ENCODE assay signal across 12 cellular contexts in the genomic region with DNA sequence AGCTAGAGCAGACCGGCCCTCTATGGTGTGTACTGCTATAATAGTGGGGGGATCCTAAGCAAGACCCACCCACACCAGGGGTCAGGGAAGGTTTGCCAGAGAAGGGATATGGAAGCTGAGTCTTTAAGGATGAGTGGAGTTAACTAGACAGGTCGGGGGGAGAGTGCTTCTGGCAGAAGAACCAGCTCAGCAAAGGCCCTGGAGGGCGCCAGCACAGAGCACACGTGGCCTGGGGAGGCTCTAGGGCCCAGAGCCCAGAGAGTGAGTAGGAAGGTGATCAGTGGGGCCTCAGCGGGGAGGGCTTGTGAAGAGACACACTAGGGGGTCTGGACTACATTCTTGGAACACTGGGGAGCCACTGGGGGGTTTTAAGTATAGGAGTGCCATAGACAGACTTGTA. TPM values are rescaled to one million over a fixed set of nuclear protein-coding genes. Genes with fewer than 3 reads are reported as not detected.
DNase-seq lines count a peak whose midpoint lies in the region; ATAC-seq and TF ChIP-seq lines count a peak whose summit lies in the region.
"Had no signal": no experiment of that assay in that cellular context is flagged by ENCODE, and none has a peak within 500 bp of the region (broad histone marks: within the 10 kb centered on the region; RNA-seq: fewer than 3 reads in every experiment).

No MANE protein-coding gene starts in this region.

- peaks cover 30% of the 10 kb centered on the region for H3K4me1 ChIP-seq in suprapubic skin

- TF ChIP-seq POLR2A in suprapubic skin (IDR thresholded peaks at IDR 0.05): no peak

- H3K27me3 ChIP-seq in suprapubic skin: no peaks in the 10 kb centered on the region

- H3K27ac ChIP-seq in suprapubic skin: peak overlapping the region; percentile 83

- no peak for TF ChIP-seq EP300 in suprapubic skin (IDR thresholded peaks at IDR 0.05)

- DNase-seq in NCI-H2196 (lab: John Stamatoyannopoulos, UW; ENCODE audit: unreplicated experiment): peak; percentile 34
- DNase-seq in cardiac fibroblast (ENCODE audit: low read depth in 2 of 2): peak; percentile 29 to 55
- DNase-seq in mesenteric fat pad (ENCODE audit: low spot score): peak; percentile 41
- peak in 1 of 2 donors; percentile 69 for DNase-seq in suprapubic skin (ENCODE audit: low spot score in 2 of 2)
- no peak for DNase-seq in activated effector memory CD4-positive, alpha-beta T cell treated with Interleukin-2 at 50 U/mL for 16 hours
- no peak for DNase-seq in SKM-1 treated with dmso at 0.1 percent for 144 hours (lab: John Stamatoyannopoulos, UW; ENCODE audit: unreplicated experiment)
- no peak for DNase-seq in GM19240 (ENCODE audit: insufficient read length, low spot score)
- DNase-seq: DMS153, HFFc6, NCI-H2107 had no signal

- WGBS in suprapubic skin: 41% methylated on average over 5 of the region's 5 CpGs

- no peaks in the 10 kb centered on the region for H3K36me3 ChIP-seq in suprapubic skin

- H3K4me3 ChIP-seq in cardiac fibroblast (replicated peaks in 1 of 2; ENCODE audit: low read depth in 2 of 2, low read length in 2 of 2): no peak overlapping the region
- no peak overlapping the region for H3K4me3 ChIP-seq in suprapubic skin

- ATAC-seq in GM19452 (IDR thresholded peaks at IDR 0.05; ENCODE audit: unreplicated experiment): no peak
- ATAC-seq: stimulated activated memory B cell treated with anti-CD40 and anti-IgM and Interleukin-4, amounts not matched to agents 10 μg/mL and 1 μg/mL and 100 μg/mL, for 72 hours had no signal

- TF ChIP-seq CTCF in cardiac fibroblast (IDR thresholded peaks at IDR 0.05; ENCODE audit: low read depth, low read length) (no peak), suprapubic skin (IDR thresholded peaks at IDR 0.05) (no peak)

- no peaks in the 10 kb centered on the region for H3K9me3 ChIP-seq in suprapubic skin

RNA-seq across cellular contexts. Expression of a gene that starts 21.1 kb away (rescaled TPM):
- 42.0 TPM for total RNA-seq in mesenteric fat pad
- total RNA-seq in suprapubic skin: 10 to 100 TPM; 18.1 to 26.8 (median 22.0) TPM

RNA-seq across cellular contexts. Expression of a gene that starts 59.5 kb away (rescaled TPM):
- total RNA-seq in mesenteric fat pad: 3.8 TPM
- 1 to 10 TPM; 1.3 to 5.0 (median 1.5) TPM for total RNA-seq in suprapubic skin

Comparison
In these comparisons a context has a peak if more than half of its experiments do, and no peak if none do; other contexts are left out.
1. DNase-seq: peak in NCI-H2196 (single experiment), cardiac fibroblast (2 of 2) and mesenteric fat pad (single experiment); none in activated effector memory CD4-positive, alpha-beta T cell treated with Interleukin-2 at 50 U/mL for 16 hours (single experiment), SKM-1 treated with dmso at 0.1 percent for 144 hours (single experiment) and GM19240 (single experiment).